Comparison of ENCODE assay signal across 27 cellular contexts in genomic region chr3:60970850-60971249, GRCh38.
"Had no signal": no experiment of that assay in that cellular context is flagged by ENCODE, and none has a peak within 500 bp of the region (broad histone marks: within the 10 kb centered on the region; RNA-seq: fewer than 3 reads in every experiment).

No MANE protein-coding gene starts in this region.

- H3K9me3 ChIP-seq: testis, thyroid gland, upper lobe of right lung, uterus, vagina had no signal

- H3K4me1 ChIP-seq: stomach, suprapubic skin, testis, thyroid gland, tibial artery, tibial nerve, transverse colon, upper lobe of left lung, upper lobe of right lung, uterus, vagina had no signal

- DNase-seq: stimulated activated CD4-positive, alpha-beta T cell treated with anti-CD3 and anti-CD28 coated beads, Interleukin-2, amount 100 ng/mL, for 48 hours; stimulated activated CD4-positive, alpha-beta T cell treated with anti-CD3 and anti-CD28 coated beads, Interleukin-4, amount 100 ng/mL, for 1 hour; stimulated activated CD4-positive, alpha-beta T cell treated with anti-CD3 and anti-CD28 coated beads, Interleukin-4, amount 100 ng/mL, for 24 hours; stimulated activated CD4-positive, alpha-beta T cell treated with anti-CD3 and anti-CD28 coated beads, Interleukin-4, amount 100 ng/mL, for 4 hours; stimulated activated CD8-positive, alpha-beta memory T cell treated with anti-CD3 and anti-CD28 coated beads, Interleukin-4, amount 100 ng/mL, for 48 hours; stimulated activated naive B cell treated with anti-CD40 and anti-IgM and Interleukin-4, amounts not matched to agents 10 μg/mL and 1 μg/mL and 100 μg/mL, for 72 hours; stimulated activated naive CD4-positive, alpha-beta T cell; stimulated activated naive CD4-positive, alpha-beta T cell treated with Interleukin-2 at 50 U/mL for 16 hours; stimulated activated naive CD8-positive, alpha-beta T cell treated with anti-CD3 and anti-CD28 coated beads, Interleukin-15, amount 100 ng/mL, for 72 hours; stimulated activated naive CD8-positive, alpha-beta T cell treated with anti-CD3 and anti-CD28 coated beads, Interleukin-15, Interleukin-2, amounts not matched to agents 100 U/mL and 50 U/mL, for 24 hours; stomach; substantia nigra; testis; thyroid gland; tibial artery; transverse colon; trophoblast cell; upper lobe of left lung; upper lobe of right lung; uterus had no signal

- FAIRE-seq: urothelium cell line had no signal

- H3K27me3 ChIP-seq: stomach, suprapubic skin, testis, thyroid gland, tibial artery, tibial nerve, transverse colon, upper lobe of left lung, upper lobe of right lung, uterus, vagina had no signal

- H3K36me3 ChIP-seq: stomach, suprapubic skin, thoracic aorta, thyroid gland, tibial artery, tibial nerve, transverse colon, upper lobe of left lung, upper lobe of right lung, uterus, vagina had no signal

- H3K27ac ChIP-seq: stomach, suprapubic skin, testis, thoracic aorta, thyroid gland, tibial artery, tibial nerve, transverse colon, upper lobe of left lung, upper lobe of right lung, uterus, vagina had no signal

- ATAC-seq: stimulated activated effector memory CD8-positive, alpha-beta T cell treated with anti-CD3 and anti-CD28 coated beads, Interleukin-12 subunit alpha, Interleukin-12 subunit beta, amount 100 ng/mL, for 72 hours; stimulated activated memory B cell treated with anti-CD40 and anti-IgM and Interleukin-4, amounts not matched to agents 10 μg/mL and 1 μg/mL and 100 μg/mL, for 72 hours; stimulated activated naive B cell treated with anti-CD40 and anti-IgM and Interleukin-4, amounts not matched to agents 10 μg/mL and 1 μg/mL and 100 μg/mL, for 72 hours; stimulated activated naive CD8-positive, alpha-beta T cell treated with anti-CD3 and anti-CD28 coated beads, Interleukin-15, amount 100 ng/mL, for 72 hours; stimulated activated naive CD8-positive, alpha-beta T cell treated with anti-CD3 and anti-CD28 coated beads, Interleukin-15, Interleukin-2, amounts not matched to agents 100 U/mL and 50 U/mL, for 24 hours; upper lobe of right lung had no signal

- H3K4me3 ChIP-seq: stomach, suprapubic skin, testis, thoracic aorta, thyroid gland, tibial artery, tibial nerve, transverse colon, upper lobe of left lung, upper lobe of right lung, uterus, vagina had no signal
